In genomic region chrX:39674771-39675553, GRCh38 we compare ENCODE assay signal across 25 cellular contexts.
"Had no signal": no experiment of that assay in that cellular context is flagged by ENCODE, and none has a peak within 500 bp of the region (broad histone marks: within the 10 kb centered on the region; RNA-seq: fewer than 3 reads in every experiment).

No MANE protein-coding gene starts in this region.

- H3K9me3 Mint-ChIP-seq: activated CD4-positive, alpha-beta memory T cell treated with anti-CD3 and anti-CD28 coated beads, Interleukin-2, amount 10 ng/mL, durations not matched to agents 7 days and 5 days; activated CD4-positive, alpha-beta T cell treated with anti-CD3 and anti-CD28 coated beads, Interleukin-2, amount 10 ng/mL, durations not matched to agents 7 days and 5 days; activated naive CD4-positive, alpha-beta T cell treated with anti-CD3 and anti-CD28 coated beads, Interleukin-2, amount 50 U/mL, for 24 hours; activated naive CD8-positive, alpha-beta T cell treated with anti-CD3 and anti-CD28 coated beads, Interleukin-2, amount 50 U/mL, for 24 hours; activated T-helper 2 cell treated with anti-CD3 and anti-CD28 coated beads, Interferon-gamma antibody, Interleukin-2, Interleukin-4, amounts not matched to agents 10 μg/mL and 5 μg/mL and 100 μg/mL, durations not matched to agents 14 hours and 24 hours and 36 hours; central memory CD8-positive, alpha-beta T cell had no signal

- H3K27ac ChIP-seq: epithelial cell of prostate, thoracic aorta, vagina, WERI-Rb-1 had no signal

- H3K4me1 ChIP-seq: esophagus squamous epithelium, vagina had no signal

- H3K36me3 Mint-ChIP-seq: activated naive CD4-positive, alpha-beta T cell treated with anti-CD3 and anti-CD28 coated beads, Interleukin-2, amount 50 U/mL, for 24 hours; type B pancreatic cell had no signal

- H3K9me3 ChIP-seq: esophagus squamous epithelium, thoracic aorta, vagina had no signal

- H3K27me3 ChIP-seq: esophagus squamous epithelium, vagina had no signal

- H3K4me3 ChIP-seq: esophagus squamous epithelium, heart right ventricle, thoracic aorta, vagina had no signal

- H3K27me3 Mint-ChIP-seq: activated CD4-positive, alpha-beta T cell treated with anti-CD3 and anti-CD28 coated beads, Interleukin-2, amount 10 ng/mL, durations not matched to agents 7 days and 5 days; activated naive CD4-positive, alpha-beta T cell treated with anti-CD3 and anti-CD28 coated beads, Interleukin-2, amount 50 U/mL, for 24 hours; activated naive CD8-positive, alpha-beta T cell treated with anti-CD3 and anti-CD28 coated beads, Interleukin-2, amount 50 U/mL, for 24 hours; type B pancreatic cell had no signal

- H3K27ac Mint-ChIP-seq: activated CD4-positive, alpha-beta memory T cell treated with anti-CD3 and anti-CD28 coated beads, Interleukin-2, amount 10 ng/mL, durations not matched to agents 7 days and 5 days; activated CD4-positive, alpha-beta T cell treated with anti-CD3 and anti-CD28 coated beads, Interleukin-2, amount 10 ng/mL, durations not matched to agents 7 days and 5 days; activated naive CD4-positive, alpha-beta T cell treated with anti-CD3 and anti-CD28 coated beads, Interleukin-2, amount 50 U/mL, for 24 hours; activated naive CD8-positive, alpha-beta T cell treated with anti-CD3 and anti-CD28 coated beads, Interleukin-2, amount 50 U/mL, for 24 hours; activated T-helper 2 cell treated with anti-CD3 and anti-CD28 coated beads, Interferon-gamma antibody, Interleukin-2, Interleukin-4, amounts not matched to agents 10 μg/mL and 5 μg/mL and 100 μg/mL, durations not matched to agents 14 hours and 24 hours and 36 hours; type B pancreatic cell had no signal

- FAIRE-seq: bronchial epithelial cell, colon, endometrium had no signal

- H3K4me3 Mint-ChIP-seq: activated CD4-positive, alpha-beta memory T cell treated with anti-CD3 and anti-CD28 coated beads, Interleukin-2, amount 10 ng/mL, durations not matched to agents 7 days and 5 days; activated CD4-positive, alpha-beta T cell treated with anti-CD3 and anti-CD28 coated beads, Interleukin-2, amount 10 ng/mL, durations not matched to agents 7 days and 5 days; activated naive CD4-positive, alpha-beta T cell treated with anti-CD3 and anti-CD28 coated beads, Interleukin-2, amount 50 U/mL, for 24 hours; activated naive CD8-positive, alpha-beta T cell treated with anti-CD3 and anti-CD28 coated beads, Interleukin-2, amount 50 U/mL, for 24 hours; central memory CD8-positive, alpha-beta T cell; type B pancreatic cell had no signal

- H3K36me3 ChIP-seq: esophagus squamous epithelium, heart right ventricle, thoracic aorta, vagina, WERI-Rb-1 had no signal

- ATAC-seq: activated CD4-positive, CD25-positive, alpha-beta regulatory T cell treated with anti-CD3 and anti-CD28 coated beads, Interleukin-2, amount 50 U/mL, for 24 hours; activated naive CD8-positive, alpha-beta T cell treated with anti-CD3 and anti-CD28 coated beads, Interleukin-2, amount 50 U/mL, for 24 hours had no signal

- H3K4me1 Mint-ChIP-seq: activated CD4-positive, alpha-beta memory T cell treated with anti-CD3 and anti-CD28 coated beads, Interleukin-2, amount 10 ng/mL, durations not matched to agents 7 days and 5 days; activated CD4-positive, alpha-beta T cell treated with anti-CD3 and anti-CD28 coated beads, Interleukin-2, amount 10 ng/mL, durations not matched to agents 7 days and 5 days; activated naive CD4-positive, alpha-beta T cell treated with anti-CD3 and anti-CD28 coated beads, Interleukin-2, amount 50 U/mL, for 24 hours; activated naive CD8-positive, alpha-beta T cell treated with anti-CD3 and anti-CD28 coated beads, Interleukin-2, amount 50 U/mL, for 24 hours; central memory CD8-positive, alpha-beta T cell; naive B cell had no signal

- DNase-seq: activated CD4-positive, alpha-beta memory T cell treated with anti-CD3 and anti-CD28 coated beads, Interleukin-2, amount 10 ng/mL, durations not matched to agents 7 days and 5 days; activated CD4-positive, alpha-beta T cell treated with anti-CD3 and anti-CD28 coated beads, Interleukin-2, amount 10 ng/mL, durations not matched to agents 7 days and 5 days; activated naive CD8-positive, alpha-beta T cell treated with anti-CD3 and anti-CD28 coated beads, Interleukin-2, amount 50 U/mL, for 24 hours; activated T-cell treated with anti-CD3 and anti-CD28 coated beads, Interleukin-2, amount 50 U/mL, for 48 hours; dermis blood vessel endothelial cell; effector CD8-positive, alpha-beta T cell; esophagus squamous epithelium; naive B cell; stimulated activated CD4-positive, alpha-beta T cell treated with anti-CD3 and anti-CD28 coated beads, Interleukin-15, amount 100 ng/mL, for 24 hours; stimulated activated CD4-positive, alpha-beta T cell treated with anti-CD3 and anti-CD28 coated beads, Interleukin-2, amount 100 ng/mL, for 24 hours; stimulated activated naive CD4-positive, alpha-beta T cell; T-helper 1 cell; WERI-Rb-1 had no signal
